22 cellular contexts compared by ENCODE assay signal in genomic region chr9:3656224-3656623, GRCh38.
"Had no signal": no experiment of that assay in that cellular context is flagged by ENCODE, and none has a peak within 500 bp of the region (broad histone marks: within the 10 kb centered on the region; RNA-seq: fewer than 3 reads in every experiment).

No MANE protein-coding gene starts in this region.

- H3K27ac Mint-ChIP-seq: activated CD4-positive, alpha-beta memory T cell treated with anti-CD3 and anti-CD28 coated beads for 36 hours; activated CD4-positive, alpha-beta T cell treated with anti-CD3 and anti-CD28 coated beads, Interleukin-2, amount 10 ng/mL, durations not matched to agents 7 days and 5 days; activated naive CD4-positive, alpha-beta T cell treated with anti-CD3 and anti-CD28 coated beads for 36 hours; activated naive CD8-positive, alpha-beta T cell; activated T-helper 17 cell treated with anti-CD3 and anti-CD28 coated beads, Interleukin-2, amount 50 U/mL, for 72 hours; brain had no signal

- H3K4me3 ChIP-seq: SK-N-MC had no signal

- H3K4me3 Mint-ChIP-seq: activated CD4-positive, alpha-beta memory T cell treated with anti-CD3 and anti-CD28 coated beads for 36 hours; activated CD4-positive, alpha-beta T cell treated with anti-CD3 and anti-CD28 coated beads, Interleukin-2, amount 10 ng/mL, durations not matched to agents 7 days and 5 days; activated naive CD4-positive, alpha-beta T cell treated with anti-CD3 and anti-CD28 coated beads for 36 hours; activated naive CD8-positive, alpha-beta T cell; activated T-cell treated with anti-CD3 and anti-CD28 coated beads, Interleukin-2, amount 50 U/mL, for 4 hours; activated T-helper 17 cell treated with anti-CD3 and anti-CD28 coated beads, Interleukin-2, amount 50 U/mL, for 72 hours; brain; central memory CD8-positive, alpha-beta T cell had no signal

- DNase-seq: activated CD4-positive, alpha-beta memory T cell treated with anti-CD3 and anti-CD28 coated beads for 36 hours; activated CD4-positive, alpha-beta T cell treated with anti-CD3 and anti-CD28 coated beads, Interleukin-2, amount 10 ng/mL, durations not matched to agents 7 days and 5 days; activated CD4-positive, CD25-positive, alpha-beta regulatory T cell; activated CD8-positive, alpha-beta memory T cell treated with anti-CD3 and anti-CD28 coated beads for 24 hours; activated gamma-delta T cell; activated naive CD4-positive, alpha-beta T cell treated with anti-CD3 and anti-CD28 coated beads for 36 hours; activated T-cell treated with anti-CD3 and anti-CD28 coated beads, Interleukin-2, amount 50 U/mL, for 4 hours; amygdala; cortex of kidney; NCI-H1048; NCI-H1930; NCI-H2171; NCI-H2227 treated with DMSO at 0.1 percent for 48 hours; NCI-H446 treated with DMSO at 0.1 percent for 48 hours; NCI-H524 treated with DMSO at 0.1 percent for 48 hours; NCI-H748 treated with DMSO at 0.1 percent for 48 hours; T-helper 1 cell had no signal

- H3K9me3 Mint-ChIP-seq: activated CD4-positive, alpha-beta memory T cell treated with anti-CD3 and anti-CD28 coated beads for 36 hours; activated CD4-positive, alpha-beta T cell treated with anti-CD3 and anti-CD28 coated beads, Interleukin-2, amount 10 ng/mL, durations not matched to agents 7 days and 5 days; activated naive CD4-positive, alpha-beta T cell treated with anti-CD3 and anti-CD28 coated beads for 36 hours; activated T-cell treated with anti-CD3 and anti-CD28 coated beads, Interleukin-2, amount 50 U/mL, for 4 hours; activated T-helper 17 cell treated with anti-CD3 and anti-CD28 coated beads, Interleukin-2, amount 50 U/mL, for 72 hours; central memory CD8-positive, alpha-beta T cell had no signal

- H3K4me1 Mint-ChIP-seq: activated T-helper 17 cell treated with anti-CD3 and anti-CD28 coated beads, Interleukin-2, amount 50 U/mL, for 72 hours; central memory CD8-positive, alpha-beta T cell had no signal

- H3K27me3 Mint-ChIP-seq: activated CD4-positive, alpha-beta memory T cell treated with anti-CD3 and anti-CD28 coated beads for 36 hours; activated CD4-positive, alpha-beta T cell treated with anti-CD3 and anti-CD28 coated beads, Interleukin-2, amount 10 ng/mL, durations not matched to agents 7 days and 5 days; activated naive CD8-positive, alpha-beta T cell; activated T-helper 17 cell treated with anti-CD3 and anti-CD28 coated beads, Interleukin-2, amount 50 U/mL, for 72 hours; central memory CD8-positive, alpha-beta T cell had no signal

- ATAC-seq: activated T-cell treated with anti-CD3 and anti-CD28 coated beads, Interleukin-2, amount 50 U/mL, for 4 hours; activated T-helper 17 cell treated with anti-CD3 and anti-CD28 coated beads, Interleukin-2, amount 50 U/mL, for 72 hours had no signal
